Comparison of ENCODE assay signal across 1 cellular context in genomic region chr19:41350735-41351338, GRCh38.
TF ChIP-seq lines count a peak whose summit lies in the region.

No MANE protein-coding gene starts in this region.

TF ChIP-seq in IMR-90, 13 proteins besides CTCF, POLR2A, EP300 and RAD21:
- no peak for TF ChIP-seq USF2 (IDR thresholded peaks at IDR 0.05; ENCODE audit: low read depth, low read length)
- TF ChIP-seq BHLHE40 (IDR thresholded peaks at IDR 0.05; ENCODE audit: low read depth, low read length), result no peak
- peak; percentile 88; the same call in 1 of the 2 replicates for TF ChIP-seq CHD1 (IDR thresholded peaks at IDR 0.05; ENCODE audit: low read depth, low read length)
- TF ChIP-seq RCOR1 (IDR thresholded peaks at IDR 0.05; ENCODE audit: insufficient replicate concordance, low read length), result no peak
- peak; percentile 94 for TF ChIP-seq MXI1 (IDR thresholded peaks at IDR 0.05; ENCODE audit: borderline replicate concordance, low read depth, low read length)
- no peak for TF ChIP-seq MAZ (IDR thresholded peaks at IDR 0.05; ENCODE audit: borderline replicate concordance, low read depth, low read length)
